ENCODE assay signal across 17 cellular contexts in genomic region chr18:44801796-44802195, GRCh38.
DNase-seq lines count a peak whose midpoint lies in the region; ATAC-seq and TF ChIP-seq lines count a peak whose summit lies in the region.
"Had no signal": no experiment of that assay in that cellular context is flagged by ENCODE, and none has a peak within 500 bp of the region (broad histone marks: within the 10 kb centered on the region; RNA-seq: fewer than 3 reads in every experiment).

No MANE protein-coding gene starts in this region.

- no peaks in the 10 kb centered on the region for H3K27me3 Mint-ChIP-seq in stimulated activated memory B cell treated with anti-CD40 and anti-IgM and Interleukin-4, amounts not matched to agents 10 μg/mL and 1 μg/mL and 100 μg/mL, for 72 hours
- H3K27me3 Mint-ChIP-seq: naive B cell had no signal

- H3K27ac Mint-ChIP-seq in stimulated activated memory B cell treated with anti-CD40 and anti-IgM and Interleukin-4, amounts not matched to agents 10 μg/mL and 1 μg/mL and 100 μg/mL, for 72 hours: peak overlapping the region; percentile 95
- H3K27ac Mint-ChIP-seq in stimulated activated effector memory CD8-positive, alpha-beta T cell treated with anti-CD3 and anti-CD28 coated beads, Interleukin-12 subunit alpha, Interleukin-12 subunit beta, amount 100 ng/mL, for 72 hours: no peak overlapping the region
- H3K27ac Mint-ChIP-seq: activated naive CD4-positive, alpha-beta T cell treated with anti-CD3 and anti-CD28 coated beads for 36 hours had no signal

- H3K9me3 ChIP-seq in esophagus squamous epithelium: no peaks in the 10 kb centered on the region

- peaks cover 99% of the 10 kb centered on the region for H3K4me1 Mint-ChIP-seq in stimulated activated memory B cell treated with anti-CD40 and anti-IgM and Interleukin-4, amounts not matched to agents 10 μg/mL and 1 μg/mL and 100 μg/mL, for 72 hours
- H3K4me1 Mint-ChIP-seq in stimulated activated effector memory CD8-positive, alpha-beta T cell treated with anti-CD3 and anti-CD28 coated beads, Interleukin-12 subunit alpha, Interleukin-12 subunit beta, amount 100 ng/mL, for 72 hours: peaks cover 53% of the 10 kb centered on the region

- H3K36me3 Mint-ChIP-seq in stimulated activated memory B cell treated with anti-CD40 and anti-IgM and Interleukin-4, amounts not matched to agents 10 μg/mL and 1 μg/mL and 100 μg/mL, for 72 hours: peaks cover 73% of the 10 kb centered on the region
- peaks cover 26% of the 10 kb centered on the region for H3K36me3 Mint-ChIP-seq in stimulated activated effector memory CD8-positive, alpha-beta T cell treated with anti-CD3 and anti-CD28 coated beads, Interleukin-12 subunit alpha, Interleukin-12 subunit beta, amount 100 ng/mL, for 72 hours

- H3K4me3 ChIP-seq in esophagus squamous epithelium: no peak overlapping the region

- peak overlapping the region; percentile 29 to 88 (median 79) for H3K27ac ChIP-seq in esophagus squamous epithelium
- H3K27ac ChIP-seq: epithelial cell of prostate had no signal

- peaks cover 0 to 37% (median 11%) of the 10 kb centered on the region in 3 donors for H3K4me1 ChIP-seq in esophagus squamous epithelium

- no peak overlapping the region for H3K4me3 Mint-ChIP-seq in stimulated activated memory B cell treated with anti-CD40 and anti-IgM and Interleukin-4, amounts not matched to agents 10 μg/mL and 1 μg/mL and 100 μg/mL, for 72 hours
- no peak overlapping the region for H3K4me3 Mint-ChIP-seq in stimulated activated effector memory CD8-positive, alpha-beta T cell treated with anti-CD3 and anti-CD28 coated beads, Interleukin-12 subunit alpha, Interleukin-12 subunit beta, amount 100 ng/mL, for 72 hours
- H3K4me3 Mint-ChIP-seq: activated naive CD4-positive, alpha-beta T cell treated with anti-CD3 and anti-CD28 coated beads for 36 hours had no signal

- no peak for TF ChIP-seq CTCF in esophagus squamous epithelium (IDR thresholded peaks at IDR 0.05)

- intact Hi-C loops in esophagus squamous epithelium (cut with DNase I): no loop called here

- no peak for ATAC-seq in stimulated activated memory B cell treated with anti-CD40 and anti-IgM and Interleukin-4, amounts not matched to agents 10 μg/mL and 1 μg/mL and 100 μg/mL, for 72 hours
- no peak for ATAC-seq in stimulated activated effector memory CD8-positive, alpha-beta T cell treated with anti-CD3 and anti-CD28 coated beads, Interleukin-12 subunit alpha, Interleukin-12 subunit beta, amount 100 ng/mL, for 72 hours
- no peak for ATAC-seq in GM18517 (IDR thresholded peaks at IDR 0.05; ENCODE audit: unreplicated experiment)

- DNase-seq in DMS 273 (lab: John Stamatoyannopoulos, UW; ENCODE audit: unreplicated experiment) (peak; percentile 87), NCI-H2171 (lab: John Stamatoyannopoulos, UW) (peak; percentile 60), esophagus squamous epithelium (lab: John Stamatoyannopoulos, UW) (no peak), LoVo (ENCODE audit: low spot score) (no peak), NOMO-1 treated with DMSO at 0.1 percent for 48 hours (lab: John Stamatoyannopoulos, UW; ENCODE audit: unreplicated experiment) (no peak)
- no peak for DNase-seq in stimulated activated effector memory CD8-positive, alpha-beta T cell treated with anti-CD3 and anti-CD28 coated beads, Interleukin-12 subunit alpha, Interleukin-12 subunit beta, amount 100 ng/mL, for 72 hours (ENCODE audit: low spot score in 2 of 2)
- DNase-seq: activated CD4-positive, alpha-beta T cell treated with anti-CD3 and anti-CD28 coated beads for 48 hours; activated naive CD4-positive, alpha-beta T cell treated with anti-CD3 and anti-CD28 coated beads for 36 hours; dermis blood vessel endothelial cell; naive B cell; NCI-H2029 treated with DMSO at 0.1 percent for 48 hours; NCI-H774; stimulated activated CD4-positive, alpha-beta T cell treated with anti-CD3 and anti-CD28 coated beads, Interleukin-12 subunit alpha, Interleukin-12 subunit beta, amount 100 ng/mL, for 4 hours; stimulated activated naive CD4-positive, alpha-beta T cell had no signal

- 83 to 87% methylated on average over 2 of the region's 2 CpGs for WGBS in esophagus squamous epithelium, 2 donors

- H3K36me3 ChIP-seq in esophagus squamous epithelium: no peaks in the 10 kb centered on the region

- H3K9me3 Mint-ChIP-seq in stimulated activated memory B cell treated with anti-CD40 and anti-IgM and Interleukin-4, amounts not matched to agents 10 μg/mL and 1 μg/mL and 100 μg/mL, for 72 hours: peaks cover 3% of the 10 kb centered on the region
- peaks cover 4% of the 10 kb centered on the region for H3K9me3 Mint-ChIP-seq in stimulated activated effector memory CD8-positive, alpha-beta T cell treated with anti-CD3 and anti-CD28 coated beads, Interleukin-12 subunit alpha, Interleukin-12 subunit beta, amount 100 ng/mL, for 72 hours

- no peaks in the 10 kb centered on the region for H3K27me3 ChIP-seq in esophagus squamous epithelium

- no peak for TF ChIP-seq POLR2A in esophagus squamous epithelium (IDR thresholded peaks at IDR 0.05)

Comparison
In these comparisons a context has a peak if more than half of its experiments do, and no peak if none do; other contexts are left out.
1. DNase-seq: peak in DMS 273 (single experiment) and NCI-H2171 (single experiment); none in esophagus squamous epithelium (single experiment), stimulated activated effector memory CD8-positive, alpha-beta T cell treated with anti-CD3 and anti-CD28 coated beads, Interleukin-12 subunit alpha, Interleukin-12 subunit beta, amount 100 ng/mL, for 72 hours (0 of 2), LoVo (single experiment) and NOMO-1 treated with DMSO at 0.1 percent for 48 hours (single experiment).